ENCODE assay signal across 8 cellular contexts in genomic region chr3:117355566-117355965, GRCh38.
DNase-seq lines count a peak whose midpoint lies in the region; ATAC-seq and TF ChIP-seq lines count a peak whose summit lies in the region.

No MANE protein-coding gene starts in this region.

- no peak overlapping the region for H3K27ac Mint-ChIP-seq in natural killer cell treated with Interleukin-12 subunit alpha and Interleukin-12 subunit beta and Interleukin-15 and Interleukin-18, amount 100 ng/mL, for 72 hours

- 38% methylated on average over 2 of the region's 4 CpGs for WGBS in right lobe of liver (ENCODE audit: insufficient coverage, low coverage, low lambda C conversion rate, missing lambda C conversion rate)

- intact Hi-C loops in right lobe of liver (cut with DNase I): no loop called here

- TF ChIP-seq POLR2A in right lobe of liver (IDR thresholded peaks at IDR 0.05): no peak

- no peaks in the 10 kb centered on the region for H3K27me3 Mint-ChIP-seq in natural killer cell treated with Interleukin-12 subunit alpha and Interleukin-12 subunit beta and Interleukin-15 and Interleukin-18, amount 100 ng/mL, for 72 hours

- H3K9me3 Mint-ChIP-seq in natural killer cell treated with Interleukin-12 subunit alpha and Interleukin-12 subunit beta and Interleukin-15 and Interleukin-18, amount 100 ng/mL, for 72 hours: peaks cover 4% of the 10 kb centered on the region

- H3K36me3 Mint-ChIP-seq in natural killer cell treated with Interleukin-12 subunit alpha and Interleukin-12 subunit beta and Interleukin-15 and Interleukin-18, amount 100 ng/mL, for 72 hours: no peaks in the 10 kb centered on the region

- CTCF ChIA-PET in AG04449 (lab: Yijun Ruan, JAX): no interaction called here

- H3K27ac ChIP-seq in VCaP (no peak overlapping the region), right lobe of liver (no peak overlapping the region)

- TF ChIP-seq CTCF in AG04449 (IDR thresholded peaks at IDR 0.05; ENCODE audit: insufficient read depth, low read length, missing control alignments) (peak; percentile 37), VCaP (conservative IDR thresholded peaks at IDR 0.05) (peak; percentile 65), right lobe of liver (IDR thresholded peaks at IDR 0.05) (peak; percentile 51 to 78 (median 63))

- H3K4me3 Mint-ChIP-seq in natural killer cell treated with Interleukin-12 subunit alpha and Interleukin-12 subunit beta and Interleukin-15 and Interleukin-18, amount 100 ng/mL, for 72 hours: no peak overlapping the region

- H3K36me3 ChIP-seq in right lobe of liver: no peaks in the 10 kb centered on the region

- no peak overlapping the region for H3K4me3 ChIP-seq in AG04449 (ENCODE audit: low read depth, low read length)
- no peak overlapping the region for H3K4me3 ChIP-seq in right lobe of liver

- H3K9me3 ChIP-seq in right lobe of liver: no peaks in the 10 kb centered on the region

- POLR2A ChIA-PET in AG04449 (lab: Yijun Ruan, JAX): no interaction called here

- H3K4me1 ChIP-seq in right lobe of liver: no peaks in the 10 kb centered on the region

- DNase-seq in AG04449 (ENCODE audit: low read depth, low spot score) (no peak), M059J (ENCODE audit: low read depth) (peak; percentile 2), right lobe of liver (no peak), OCI-M2 (lab: John Stamatoyannopoulos, UW; ENCODE audit: unreplicated experiment) (no peak)
- DNase-seq in natural killer cell treated with Interleukin-12 subunit alpha and Interleukin-12 subunit beta and Interleukin-15 and Interleukin-18, amount 100 ng/mL, for 72 hours (ENCODE audit: low spot score): no peak

- no peaks in the 10 kb centered on the region for H3K27me3 ChIP-seq in right lobe of liver

- ATAC-seq in GM18519 (IDR thresholded peaks at IDR 0.05; ENCODE audit: low FRiP score, unreplicated experiment) (peak; percentile 69), right lobe of liver (peak; percentile 89 to 96 (median 90)), HG03039 (IDR thresholded peaks at IDR 0.05; ENCODE audit: unreplicated experiment) (no peak)
- ATAC-seq in natural killer cell treated with Interleukin-12 subunit alpha and Interleukin-12 subunit beta and Interleukin-15 and Interleukin-18, amount 100 ng/mL, for 72 hours: no peak

- no peaks in the 10 kb centered on the region for H3K4me1 Mint-ChIP-seq in natural killer cell treated with Interleukin-12 subunit alpha and Interleukin-12 subunit beta and Interleukin-15 and Interleukin-18, amount 100 ng/mL, for 72 hours (ENCODE audit: low read depth in 2 of 2)

Comparison
In these comparisons a context has a peak if more than half of its experiments do, and no peak if none do; other contexts are left out.
1. ATAC-seq: peak in GM18519 (single experiment) and right lobe of liver (4 of 4); none in natural killer cell treated with Interleukin-12 subunit alpha and Interleukin-12 subunit beta and Interleukin-15 and Interleukin-18, amount 100 ng/mL, for 72 hours (0 of 2) and HG03039 (single experiment).
2. Peak in every context shown above with its lines, with median percentiles within 50 percentile points of each other: CTCF ChIP-seq.